In the genomic region with DNA sequence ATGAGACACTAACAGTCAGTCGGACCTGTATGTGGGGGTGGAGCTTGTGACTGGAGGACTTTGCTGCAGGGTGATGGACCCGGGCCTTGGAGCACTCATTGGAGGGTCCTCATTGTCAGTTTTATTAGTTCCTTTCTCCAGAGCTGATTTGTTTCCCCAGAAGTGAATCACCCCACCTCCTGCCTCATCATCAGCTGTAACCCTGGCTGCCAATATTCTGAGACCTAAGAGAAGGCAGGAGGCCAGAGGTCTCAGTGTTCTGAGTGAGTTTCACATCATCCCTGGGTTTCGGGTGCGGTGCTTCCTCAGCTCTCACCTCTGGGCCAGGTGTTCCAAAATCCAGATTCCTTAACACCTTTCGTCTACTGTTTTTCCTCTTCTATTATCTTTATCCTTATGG, we compare ENCODE assay signal across 18 cellular contexts. TPM values are rescaled to one million over a fixed set of nuclear protein-coding genes. Genes with fewer than 3 reads are reported as not detected.
DNase-seq lines count a peak whose midpoint lies in the region; ATAC-seq and TF ChIP-seq lines count a peak whose summit lies in the region.
"Had no signal": no experiment of that assay in that cellular context is flagged by ENCODE, and none has a peak within 500 bp of the region (broad histone marks: within the 10 kb centered on the region; RNA-seq: fewer than 3 reads in every experiment).

No MANE protein-coding gene starts in this region.

- no peaks in the 10 kb centered on the region for H3K9me3 Mint-ChIP-seq in MCF 10A (ENCODE audit: unreplicated experiment)

- CTCF ChIA-PET in MCF 10A (lab: Yijun Ruan, JAX): interaction anchor here (0.5 to 2.3 kb wide), 6 partner anchors 11 to 183 kb away, joined by 3 to 13 read pairs (median 3); no protein-coding TSS in a partner anchor

- 82 to 90% (median 88%) methylated on average over 5 of the region's 5 CpGs for WGBS in spleen, 5 donors

- H3K9me3 ChIP-seq in breast epithelium (peaks cover 0 to 7% of the 10 kb centered on the region in 2 donors), MM.1S (replicated peaks; ENCODE audit: insufficient read depth, low read length) (no peaks in the 10 kb centered on the region), SK-N-MC (ENCODE audit: low read depth, low read length) (no peaks in the 10 kb centered on the region), spleen (peaks cover 0 to 11% (median 8%) of the 10 kb centered on the region in 8 donors), HAP-1 (no peaks in the 10 kb centered on the region; the same call in 1 of the 2 replicates)

- no peak for ATAC-seq in HG03159 (IDR thresholded peaks at IDR 0.05; ENCODE audit: unreplicated experiment)
- ATAC-seq: A549, GM12878 had no signal

- H3K9ac ChIP-seq in MM.1S (ENCODE audit: low read length) (no peak overlapping the region), SK-N-MC (ENCODE audit: insufficient read length) (no peak overlapping the region)
- H3K9ac ChIP-seq: BLaER1 had no signal

- H3K27ac ChIP-seq in breast epithelium: no peak overlapping the region
- H3K27ac ChIP-seq in MM.1S (ENCODE audit: low read length): peak overlapping the region; percentile 2; the same call in 1 of the 2 replicates
- H3K27ac ChIP-seq in SK-N-MC: peak overlapping the region; percentile 88
- H3K27ac ChIP-seq in spleen: no peak overlapping the region
- H3K27ac ChIP-seq: 22Rv1, BLaER1, HL-60 had no signal

- in situ Hi-C loops in HAP-1 (cut with MboI; ENCODE audit: low sequenced_read_pairs): no loop called here

- peak overlapping the region; percentile 46; the same call in 1 of the 2 replicates for H3K4me2 ChIP-seq in MM.1S (ENCODE audit: low read depth, low read length)
- H3K4me2 ChIP-seq: A549, BLaER1 had no signal

- no peaks in the 10 kb centered on the region for H3K79me2 ChIP-seq in MM.1S (ENCODE audit: low read length)

- H3K9me2 ChIP-seq in MM.1S (replicated peaks; ENCODE audit: insufficient read depth, low read length): no peaks in the 10 kb centered on the region

- H3K4me3 ChIP-seq in breast epithelium (no peak overlapping the region), MM.1S (ENCODE audit: low read length) (no peak overlapping the region), SK-N-MC (no peak overlapping the region), spleen (no peak overlapping the region), HAP-1 (no peak overlapping the region)
- H3K4me3 ChIP-seq: A549, BLaER1, GM12878 had no signal

- BruUV-seq in MCF 10A (replicated peaks; lab: Mats Ljungman, UMichigan): no TSS peak

- H3F3A ChIP-seq in MM.1S (ENCODE audit: insufficient read depth, low read length): peaks cover 14% of the 10 kb centered on the region

- H3K36me3 ChIP-seq in breast epithelium (no peaks in the 10 kb centered on the region), MM.1S (replicated peaks; ENCODE audit: insufficient read depth, low read length) (no peaks in the 10 kb centered on the region), SK-N-MC (ENCODE audit: insufficient read depth, low read length) (no peaks in the 10 kb centered on the region), spleen (no peaks in the 10 kb centered on the region), HAP-1 (replicated peaks) (no peaks in the 10 kb centered on the region)
- H3K36me3 ChIP-seq: BLaER1 had no signal

- intact Hi-C loops in MCF 10A (cut with micrococcal nuclease) (no loop called here), breast epithelium (cut with DNase I; ENCODE audit: low total_unique reads) (no loop called here), spleen (cut with DNase I; ENCODE audit: low total_unique reads) (no loop called here)

- H3K27me3 ChIP-seq in breast epithelium: no peaks in the 10 kb centered on the region
- H3K27me3 ChIP-seq in MM.1S (replicated peaks; ENCODE audit: insufficient read depth, low read length): no peaks in the 10 kb centered on the region
- H3K27me3 ChIP-seq in spleen (replicated peaks in 1 of 7): no peaks in the 10 kb centered on the region
- H3K27me3 ChIP-seq in HAP-1 (ENCODE audit: low read depth): no peaks in the 10 kb centered on the region
- H3K27me3 ChIP-seq: BLaER1 had no signal

- no peak for TF ChIP-seq CTCF in MCF 10A (IDR thresholded peaks at IDR 0.05; ENCODE audit: unreplicated experiment)
- TF ChIP-seq CTCF in breast epithelium (IDR thresholded peaks at IDR 0.05): no peak
- TF ChIP-seq CTCF in MM.1S (IDR thresholded peaks at IDR 0.05; ENCODE audit: low read length): no peak
- no peak for TF ChIP-seq CTCF in spleen (IDR thresholded peaks at IDR 0.05 in 8 of 11, conservative IDR thresholded peaks at IDR 0.05 in 3 of 11)

- H3K36me3 Mint-ChIP-seq in MCF 10A (ENCODE audit: insufficient read depth, unreplicated experiment): no peaks in the 10 kb centered on the region
- H3K36me3 Mint-ChIP-seq: CD14-positive monocyte; CD4-positive, alpha-beta memory T cell had no signal

- H3K4me3 Mint-ChIP-seq in MCF 10A (ENCODE audit: unreplicated experiment): no peak overlapping the region
- H3K4me3 Mint-ChIP-seq: CD14-positive monocyte; CD4-positive, alpha-beta memory T cell; H9; IgD-negative memory B cell had no signal

- POLR2A ChIA-PET in MCF 10A (lab: Yijun Ruan, JAX): interaction anchor here (0.7 kb wide), 1 partner anchor 51 kb away, joined by 3 read pairs; no protein-coding TSS in a partner anchor

- H2AFZ ChIP-seq in MM.1S (ENCODE audit: low read length): no peak overlapping the region

- peak overlapping the region; percentile 41 for H3K27ac Mint-ChIP-seq in MCF 10A (ENCODE audit: low read depth, unreplicated experiment)
- H3K27ac Mint-ChIP-seq: CD14-positive monocyte; CD4-positive, alpha-beta memory T cell; H9; IgD-negative memory B cell had no signal

- no peak for TF ChIP-seq POLR2A in breast epithelium (IDR thresholded peaks at IDR 0.05)
- no peak for TF ChIP-seq POLR2A in spleen (IDR thresholded peaks at IDR 0.05)

- H3K27me3 Mint-ChIP-seq in MCF 10A (ENCODE audit: insufficient read depth, unreplicated experiment): no peaks in the 10 kb centered on the region

- no peaks in the 10 kb centered on the region for H4K20me1 ChIP-seq in MM.1S (ENCODE audit: insufficient read depth, low read length)
- H4K20me1 ChIP-seq: BLaER1 had no signal

- H3K4me1 ChIP-seq in breast epithelium: no peaks in the 10 kb centered on the region
- peaks cover 16% of the 10 kb centered on the region for H3K4me1 ChIP-seq in MM.1S (ENCODE audit: low read length)
- no peaks in the 10 kb centered on the region for H3K4me1 ChIP-seq in spleen
- peaks cover 9% of the 10 kb centered on the region for H3K4me1 ChIP-seq in HAP-1
- H3K4me1 ChIP-seq: A549, BLaER1 had no signal

- DNase-seq in MCF 10A (ENCODE audit: unreplicated experiment): no peak
- DNase-seq in breast epithelium (ENCODE audit: low spot score in 2 of 2): no peak
- DNase-seq in MM.1S: peak; percentile 63
- no peak for DNase-seq in SK-N-MC (ENCODE audit: low read depth, low spot score)
- DNase-seq in spleen: peak; percentile 10
- DNase-seq in HAP-1 (ENCODE audit: low spot score in 2 of 2): no peak
- DNase-seq in pons (ENCODE audit: low spot score): no peak
- DNase-seq: CD4-positive, alpha-beta memory T cell; DMS79 treated with DMSO at 0.1 percent for 48 hours; H9 had no signal

- H3K4me1 Mint-ChIP-seq in MCF 10A (ENCODE audit: insufficient read depth, unreplicated experiment): no peaks in the 10 kb centered on the region
- H3K4me1 Mint-ChIP-seq: CD14-positive monocyte; CD4-positive, alpha-beta memory T cell; IgD-negative memory B cell had no signal

RNA-seq across cellular contexts. Expression of gene KIFC3, which starts 49.9 kb away (rescaled TPM):
- total RNA-seq in MCF 10A (2022) (97.1 and 120 TPM in 2 replicates), breast epithelium (10 to 100 TPM; 15.7 to 36.1 (median 35.1) TPM), spleen (10 to 100 TPM; 30.3 to 61.5 (median 47.5) TPM)
- polyA plus RNA-seq in spleen: 10 to 100 TPM in 2 of 3 donors, 1 to 10 TPM in 1; 4.6 to 25.2 (median 15.9) TPM
- polyA plus RNA-seq: CD4-positive, alpha-beta memory T cell; IgD-negative memory B cell had no signal

Comparison
In these comparisons a context has a peak if more than half of its experiments do, and no peak if none do; other contexts are left out.
1. DNase-seq: peak in MM.1S (single experiment) and spleen (single experiment); none in MCF 10A (single experiment), breast epithelium (0 of 2), SK-N-MC (single experiment), HAP-1 (0 of 2) and pons (single experiment).
2. H3K27ac ChIP-seq: peak in MM.1S (single experiment) and SK-N-MC (single experiment); none in breast epithelium (0 of 2) and spleen (0 of 8).